Comparison of ENCODE assay signal across 22 cellular contexts in the genomic region with DNA sequence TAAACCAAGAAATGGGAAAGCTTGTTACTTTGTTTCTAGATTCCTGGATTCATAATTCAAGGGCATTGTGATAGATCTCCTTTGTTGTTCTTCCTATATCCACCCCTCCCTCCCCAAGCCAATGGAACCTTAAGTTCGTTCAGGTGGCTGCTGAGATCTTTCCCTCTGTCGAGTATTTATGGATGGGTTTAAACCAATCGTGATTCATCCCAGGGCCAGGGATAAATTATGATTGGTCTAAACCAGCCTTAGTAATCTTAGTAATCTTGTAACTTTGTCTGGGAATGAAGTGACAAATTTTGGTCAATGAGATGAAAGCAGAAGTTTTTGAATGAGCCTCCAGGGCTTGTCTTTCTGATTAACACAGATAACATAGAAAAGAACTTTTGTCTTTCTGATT. TPM values are rescaled to one million over a fixed set of nuclear protein-coding genes. Genes with fewer than 3 reads are reported as not detected.
DNase-seq lines count a peak whose midpoint lies in the region; ATAC-seq and TF ChIP-seq lines count a peak whose summit lies in the region.
"Had no signal": no experiment of that assay in that cellular context is flagged by ENCODE, and none has a peak within 500 bp of the region (broad histone marks: within the 10 kb centered on the region; RNA-seq: fewer than 3 reads in every experiment).

No MANE protein-coding gene starts in this region.

- H3K4me1 ChIP-seq in ACC112 (ENCODE audit: control insufficient read depth, insufficient read depth, low read length, unreplicated experiment) (peaks cover 20% of the 10 kb centered on the region), PC-3 (ENCODE audit: insufficient read depth, low read length) (peaks cover 31% of the 10 kb centered on the region), osteoblast (ENCODE audit: insufficient read depth, low read length) (peaks cover 38% of the 10 kb centered on the region), gastrocnemius medialis (no peaks in the 10 kb centered on the region)

- H3K27ac ChIP-seq in ACC112 (ENCODE audit: low read depth, low read length) (no peak overlapping the region), PC-3 (ENCODE audit: low read length) (no peak overlapping the region), osteoblast (ENCODE audit: low read depth, low read length) (peak overlapping the region; percentile 17), gastrocnemius medialis (no peak overlapping the region)

- H2AFZ ChIP-seq in ACC112 (ENCODE audit: low read length, unreplicated experiment) = peak overlapping the region; percentile 50
- peak overlapping the region; percentile 18; the same call in 1 of the 2 replicates for H2AFZ ChIP-seq in PC-3 (ENCODE audit: low read length)
- H2AFZ ChIP-seq in osteoblast (ENCODE audit: low read length) = no peak overlapping the region

- H3K27me3 ChIP-seq in ACC112 (ENCODE audit: insufficient read depth, low read length) = no peaks in the 10 kb centered on the region
- no peaks in the 10 kb centered on the region for H3K27me3 ChIP-seq in PC-3 (ENCODE audit: low read length)
- H3K27me3 ChIP-seq in osteoblast (ENCODE audit: insufficient read depth, low read length) = no peaks in the 10 kb centered on the region
- H3K27me3 ChIP-seq in gastrocnemius medialis = no peaks in the 10 kb centered on the region

- H3K79me2 ChIP-seq in ACC112 (ENCODE audit: control insufficient read depth, insufficient read depth, low read length, unreplicated experiment) = no peaks in the 10 kb centered on the region
- H3K79me2 ChIP-seq in PC-3 (ENCODE audit: low read length) = no peaks in the 10 kb centered on the region
- no peaks in the 10 kb centered on the region for H3K79me2 ChIP-seq in osteoblast (ENCODE audit: insufficient read depth, low read length)

- H3K27ac Mint-ChIP-seq in chondrocyte (ENCODE audit: unreplicated experiment) = peak overlapping the region; percentile 60
- H3K27ac Mint-ChIP-seq: CD8-positive, alpha-beta memory T cell had no signal

- H3K4me3 Mint-ChIP-seq in chondrocyte (ENCODE audit: unreplicated experiment) = no peak overlapping the region
- H3K4me3 Mint-ChIP-seq: CD8-positive, alpha-beta memory T cell had no signal

- H3K4me1 Mint-ChIP-seq in chondrocyte (ENCODE audit: low read depth) = peaks cover 24% of the 10 kb centered on the region
- H3K4me1 Mint-ChIP-seq: CD8-positive, alpha-beta memory T cell had no signal

- no peak overlapping the region for H3K9ac ChIP-seq in PC-3 (ENCODE audit: low read length)

- no peaks in the 10 kb centered on the region for H3K36me3 Mint-ChIP-seq in chondrocyte (ENCODE audit: low read depth)
- H3K36me3 Mint-ChIP-seq: CD8-positive, alpha-beta memory T cell had no signal

- H4K20me1 ChIP-seq in PC-3 (ENCODE audit: low read length) (no peaks in the 10 kb centered on the region), osteoblast (ENCODE audit: insufficient read depth, low read length) (no peaks in the 10 kb centered on the region)

- BruUV-seq in PC-3 (replicated peaks; lab: Mats Ljungman, UMichigan) = no TSS peak

- no peak overlapping the region for H3K4me3 ChIP-seq in ACC112 (ENCODE audit: low read depth, low read length)
- no peak overlapping the region for H3K4me3 ChIP-seq in PC-3 (ENCODE audit: low read length)
- H3K4me3 ChIP-seq in osteoblast (ENCODE audit: insufficient read depth, low read length) = no peak overlapping the region
- no peak overlapping the region for H3K4me3 ChIP-seq in gastrocnemius medialis
- H3K4me3 ChIP-seq: A549 had no signal

- H3K9me3 ChIP-seq in PC-3 (ENCODE audit: low read length) = no peaks in the 10 kb centered on the region
- no peaks in the 10 kb centered on the region for H3K9me3 ChIP-seq in osteoblast (ENCODE audit: low read depth, low read length)
- H3K9me3 ChIP-seq in gastrocnemius medialis = no peaks in the 10 kb centered on the region
- H3K9me3 ChIP-seq: A549 had no signal

- CTCF ChIA-PET in PC-3 (lab: Charles Lee) = interaction anchor here (1.0 kb wide), 1 partner anchor 80 kb away, joined by 3 read pairs; no protein-coding TSS in a partner anchor

- in situ Hi-C loops in gastrocnemius medialis (cut with MboI; ENCODE audit: low sequenced_read_pairs in 4 of 4) = loop anchor here in 3 of 4 donors (10.0 to 25.0 kb wide), 3 partner anchors 679 to 886 kb away; no protein-coding TSS in a partner anchor

- no peaks in the 10 kb centered on the region for H3K27me3 Mint-ChIP-seq in chondrocyte (ENCODE audit: low read depth)

- DNase-seq in PC-3 = no peak
- DNase-seq in chondrocyte (ENCODE audit: low spot score) = no peak
- DNase-seq in osteoblast (ENCODE audit: insufficient read length, low spot score, missing footprints) = no peak
- no peak for DNase-seq in RKO (ENCODE audit: low spot score)
- no peak for DNase-seq in gastrocnemius medialis
- DNase-seq in NCI-H1694 treated with DMSO at 0.1 percent for 48 hours (lab: John Stamatoyannopoulos, UW) = no peak
- DNase-seq: C1 segment of cervical spinal cord; CD8-positive, alpha-beta memory T cell; DMS79; MM.1S; NCI-H1092; NCI-H1436 treated with DMSO at 0.1 percent for 48 hours; NCI-H2081; NCI-H2171 treated with DMSO at 0.1 percent for 48 hours; NCI-H446; NK-92 treated with Interleukin-12 subunit alpha and Interleukin-12 subunit beta, amount 100 ng/mL, for 24 hours; RPMI8226; SIG-M5 had no signal

- intact Hi-C loops in PC-3 (cut with micrococcal nuclease) (loop anchor here (5.0 kb wide), 2 partner anchors 466 to 636 kb away; no protein-coding TSS in a partner anchor), gastrocnemius medialis (cut with DNase I; ENCODE audit: low total_unique reads) (loop anchor here (10.0 kb wide), 1 partner anchor 899 kb away; no protein-coding TSS in a partner anchor)

- no peaks in the 10 kb centered on the region for H3F3A ChIP-seq in PC-3 (ENCODE audit: low read length, unreplicated experiment)

- no peak for TF ChIP-seq CTCF in PC-3 (conservative IDR thresholded peaks at IDR 0.05; ENCODE audit: low read depth, low read length)
- no peak for TF ChIP-seq CTCF in chondrocyte (IDR thresholded peaks at IDR 0.05)
- TF ChIP-seq CTCF in osteoblast (IDR thresholded peaks at IDR 0.05; ENCODE audit: extremely low read depth, low read depth, low read length) = no peak
- no peak for TF ChIP-seq CTCF in gastrocnemius medialis (IDR thresholded peaks at IDR 0.05 in 4 of 5, conservative IDR thresholded peaks at IDR 0.05 in 1 of 5)

- no peak for TF ChIP-seq POLR2A in gastrocnemius medialis (IDR thresholded peaks at IDR 0.05)

- no peaks in the 10 kb centered on the region for H3K9me2 ChIP-seq in PC-3 (replicated peaks; ENCODE audit: low read length)

- POLR2A ChIA-PET in PC-3 (lab: Charles Lee; ENCODE audit: unreplicated experiment) = interaction anchor here (0.5 kb wide), 1 partner anchor 755 kb away, joined by 3 read pairs; no protein-coding TSS in a partner anchor

- ATAC-seq in PC-3 (no peak), gastrocnemius medialis (no peak), GM18498 (IDR thresholded peaks at IDR 0.05; ENCODE audit: unreplicated experiment) (no peak)
- ATAC-seq: A549, HepG2 had no signal

- H3K4me2 ChIP-seq in PC-3 (ENCODE audit: low read length) (peak overlapping the region; percentile 76; the same call in 1 of the 2 replicates), osteoblast (ENCODE audit: insufficient read depth, low read length) (no peak overlapping the region)

- H3K9me3 Mint-ChIP-seq in chondrocyte (ENCODE audit: low read depth) = no peaks in the 10 kb centered on the region
- H3K9me3 Mint-ChIP-seq: CD8-positive, alpha-beta memory T cell had no signal

- H3K36me3 ChIP-seq in ACC112 (ENCODE audit: insufficient read depth, low read length) (no peaks in the 10 kb centered on the region), PC-3 (ENCODE audit: low read depth, low read length) (no peaks in the 10 kb centered on the region), osteoblast (ENCODE audit: insufficient read depth, low read length) (no peaks in the 10 kb centered on the region), gastrocnemius medialis (no peaks in the 10 kb centered on the region)

RNA-seq across cellular contexts. Expression of gene PCED1B, which starts 56.1 kb away (rescaled TPM):
- total RNA-seq in PC-3 (2014; rRNA removed) (1.0 TPM in 1 of 2 replicates, not detected in the other), chondrocyte (2.3 to 3.8 TPM (median 3.0 TPM) in 3 replicates), osteoblast (0.29 and 0.36 TPM in 2 replicates), gastrocnemius medialis (under 1 TPM in 3 of 4 donors, not detected in 1; 0.36 to 0.55 (median 0.47) TPM)

RNA-seq across cellular contexts. Expression of gene AMIGO2, which starts 56.4 kb away (rescaled TPM):
- total RNA-seq in PC-3 (2014; rRNA removed) (19.3 and 22.2 TPM in 2 replicates), chondrocyte (86.7 to 153 TPM (median 153 TPM) in 3 replicates), osteoblast (5.6 and 8.0 TPM in 2 replicates), gastrocnemius medialis (1 to 10 TPM in 1 of 4 donors, under 1 TPM in 3; 0.41 to 1.5 (median 0.51) TPM)
- total RNA-seq: HepG2 had no signal
